1 cellular context compared by ENCODE assay signal in the genomic region with DNA sequence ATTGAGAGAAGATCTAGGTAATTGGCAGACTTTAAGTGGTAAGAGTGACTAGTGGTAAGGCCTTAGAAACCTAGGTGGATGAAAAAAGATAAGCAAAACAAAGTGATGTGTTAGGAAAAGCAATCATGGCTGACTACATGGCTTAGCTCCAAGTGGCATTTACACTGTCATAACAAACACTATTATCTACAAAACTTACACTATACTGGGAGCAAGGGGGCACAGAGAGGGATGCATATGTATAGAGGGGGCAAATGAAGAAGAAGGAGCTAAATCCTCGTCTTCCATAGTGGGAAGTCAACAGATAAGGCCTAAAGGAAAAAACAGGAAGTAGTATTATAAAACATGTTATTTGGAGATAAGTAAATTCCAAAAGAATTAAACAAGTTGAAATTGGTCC.
TF ChIP-seq lines count a peak whose summit lies in the region.

No MANE protein-coding gene starts in this region.

TF ChIP-seq in GM12878, 131 proteins besides CTCF, POLR2A, EP300 and RAD21:
- TF ChIP-seq PAX5 (IDR thresholded peaks at IDR 0.05; ENCODE audit: borderline replicate concordance, low read depth, low read length) (no peak), RAD51 (IDR thresholded peaks at IDR 0.05) (no peak), STAT1 (conservative IDR thresholded peaks at IDR 0.05) (no peak), JUNB (IDR thresholded peaks at IDR 0.05) (no peak), STAT3 (IDR thresholded peaks at IDR 0.05; ENCODE audit: low read depth, low read length) (no peak), FOXK2 (IDR thresholded peaks at IDR 0.05) (no peak), ETV6 (conservative IDR thresholded peaks at IDR 0.05 in 1 of 2, IDR thresholded peaks at IDR 0.05 in 1 of 2; ENCODE audit: borderline replicate concordance in 1 of 2, low read depth in 1 of 2) (no peak), SMAD5 (IDR thresholded peaks at IDR 0.05; ENCODE audit: low read depth) (no peak), RB1 (IDR thresholded peaks at IDR 0.05; ENCODE audit: borderline replicate concordance) (no peak), DPF2 (IDR thresholded peaks at IDR 0.05) (no peak), SUPT20H (IDR thresholded peaks at IDR 0.05; ENCODE audit: borderline replicate concordance, control insufficient read depth, low read depth, low read length) (no peak)
- TF ChIP-seq, protein P1, sequence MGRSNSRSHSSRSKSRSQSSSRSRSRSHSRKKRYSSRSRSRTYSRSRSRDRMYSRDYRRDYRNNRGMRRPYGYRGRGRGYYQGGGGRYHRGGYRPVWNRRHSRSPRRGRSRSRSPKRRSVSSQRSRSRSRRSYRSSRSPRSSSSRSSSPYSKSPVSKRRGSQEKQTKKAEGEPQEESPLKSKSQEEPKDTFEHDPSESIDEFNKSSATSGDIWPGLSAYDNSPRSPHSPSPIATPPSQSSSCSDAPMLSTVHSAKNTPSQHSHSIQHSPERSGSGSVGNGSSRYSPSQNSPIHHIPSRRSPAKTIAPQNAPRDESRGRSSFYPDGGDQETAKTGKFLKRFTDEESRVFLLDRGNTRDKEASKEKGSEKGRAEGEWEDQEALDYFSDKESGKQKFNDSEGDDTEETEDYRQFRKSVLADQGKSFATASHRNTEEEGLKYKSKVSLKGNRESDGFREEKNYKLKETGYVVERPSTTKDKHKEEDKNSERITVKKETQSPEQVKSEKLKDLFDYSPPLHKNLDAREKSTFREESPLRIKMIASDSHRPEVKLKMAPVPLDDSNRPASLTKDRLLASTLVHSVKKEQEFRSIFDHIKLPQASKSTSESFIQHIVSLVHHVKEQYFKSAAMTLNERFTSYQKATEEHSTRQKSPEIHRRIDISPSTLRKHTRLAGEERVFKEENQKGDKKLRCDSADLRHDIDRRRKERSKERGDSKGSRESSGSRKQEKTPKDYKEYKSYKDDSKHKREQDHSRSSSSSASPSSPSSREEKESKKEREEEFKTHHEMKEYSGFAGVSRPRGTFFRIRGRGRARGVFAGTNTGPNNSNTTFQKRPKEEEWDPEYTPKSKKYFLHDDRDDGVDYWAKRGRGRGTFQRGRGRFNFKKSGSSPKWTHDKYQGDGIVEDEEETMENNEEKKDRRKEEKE (IDR thresholded peaks at IDR 0.05): no peak
- TF ChIP-seq, protein P2, sequence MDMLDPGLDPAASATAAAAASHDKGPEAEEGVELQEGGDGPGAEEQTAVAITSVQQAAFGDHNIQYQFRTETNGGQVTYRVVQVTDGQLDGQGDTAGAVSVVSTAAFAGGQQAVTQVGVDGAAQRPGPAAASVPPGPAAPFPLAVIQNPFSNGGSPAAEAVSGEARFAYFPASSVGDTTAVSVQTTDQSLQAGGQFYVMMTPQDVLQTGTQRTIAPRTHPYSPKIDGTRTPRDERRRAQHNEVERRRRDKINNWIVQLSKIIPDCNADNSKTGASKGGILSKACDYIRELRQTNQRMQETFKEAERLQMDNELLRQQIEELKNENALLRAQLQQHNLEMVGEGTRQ (IDR thresholded peaks at IDR 0.05; ENCODE audit: borderline replicate concordance, low read depth, low read length): no peak
- TF ChIP-seq, protein P3, sequence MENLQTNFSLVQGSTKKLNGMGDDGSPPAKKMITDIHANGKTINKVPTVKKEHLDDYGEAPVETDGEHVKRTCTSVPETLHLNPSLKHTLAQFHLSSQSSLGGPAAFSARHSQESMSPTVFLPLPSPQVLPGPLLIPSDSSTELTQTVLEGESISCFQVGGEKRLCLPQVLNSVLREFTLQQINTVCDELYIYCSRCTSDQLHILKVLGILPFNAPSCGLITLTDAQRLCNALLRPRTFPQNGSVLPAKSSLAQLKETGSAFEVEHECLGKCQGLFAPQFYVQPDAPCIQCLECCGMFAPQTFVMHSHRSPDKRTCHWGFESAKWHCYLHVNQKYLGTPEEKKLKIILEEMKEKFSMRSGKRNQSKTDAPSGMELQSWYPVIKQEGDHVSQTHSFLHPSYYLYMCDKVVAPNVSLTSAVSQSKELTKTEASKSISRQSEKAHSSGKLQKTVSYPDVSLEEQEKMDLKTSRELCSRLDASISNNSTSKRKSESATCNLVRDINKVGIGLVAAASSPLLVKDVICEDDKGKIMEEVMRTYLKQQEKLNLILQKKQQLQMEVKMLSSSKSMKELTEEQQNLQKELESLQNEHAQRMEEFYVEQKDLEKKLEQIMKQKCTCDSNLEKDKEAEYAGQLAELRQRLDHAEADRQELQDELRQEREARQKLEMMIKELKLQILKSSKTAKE (IDR thresholded peaks at IDR 0.05; ENCODE audit: low read depth, poor library complexity, severe bottlenecking): no peak
- TF ChIP-seq, protein P4, sequence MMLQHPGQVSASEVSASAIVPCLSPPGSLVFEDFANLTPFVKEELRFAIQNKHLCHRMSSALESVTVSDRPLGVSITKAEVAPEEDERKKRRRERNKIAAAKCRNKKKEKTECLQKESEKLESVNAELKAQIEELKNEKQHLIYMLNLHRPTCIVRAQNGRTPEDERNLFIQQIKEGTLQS (IDR thresholded peaks at IDR 0.05; ENCODE audit: borderline replicate concordance, extremely low read depth, low read depth, low read length): no peak
- TF ChIP-seq, protein P5, sequence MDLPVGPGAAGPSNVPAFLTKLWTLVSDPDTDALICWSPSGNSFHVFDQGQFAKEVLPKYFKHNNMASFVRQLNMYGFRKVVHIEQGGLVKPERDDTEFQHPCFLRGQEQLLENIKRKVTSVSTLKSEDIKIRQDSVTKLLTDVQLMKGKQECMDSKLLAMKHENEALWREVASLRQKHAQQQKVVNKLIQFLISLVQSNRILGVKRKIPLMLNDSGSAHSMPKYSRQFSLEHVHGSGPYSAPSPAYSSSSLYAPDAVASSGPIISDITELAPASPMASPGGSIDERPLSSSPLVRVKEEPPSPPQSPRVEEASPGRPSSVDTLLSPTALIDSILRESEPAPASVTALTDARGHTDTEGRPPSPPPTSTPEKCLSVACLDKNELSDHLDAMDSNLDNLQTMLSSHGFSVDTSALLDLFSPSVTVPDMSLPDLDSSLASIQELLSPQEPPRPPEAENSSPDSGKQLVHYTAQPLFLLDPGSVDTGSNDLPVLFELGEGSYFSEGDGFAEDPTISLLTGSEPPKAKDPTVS (IDR thresholded peaks at IDR 0.05; ENCODE audit: low read depth, low read length): no peak
TF ChIP-seq in GM12878: peak in this region for 0.
